In the genomic region with DNA sequence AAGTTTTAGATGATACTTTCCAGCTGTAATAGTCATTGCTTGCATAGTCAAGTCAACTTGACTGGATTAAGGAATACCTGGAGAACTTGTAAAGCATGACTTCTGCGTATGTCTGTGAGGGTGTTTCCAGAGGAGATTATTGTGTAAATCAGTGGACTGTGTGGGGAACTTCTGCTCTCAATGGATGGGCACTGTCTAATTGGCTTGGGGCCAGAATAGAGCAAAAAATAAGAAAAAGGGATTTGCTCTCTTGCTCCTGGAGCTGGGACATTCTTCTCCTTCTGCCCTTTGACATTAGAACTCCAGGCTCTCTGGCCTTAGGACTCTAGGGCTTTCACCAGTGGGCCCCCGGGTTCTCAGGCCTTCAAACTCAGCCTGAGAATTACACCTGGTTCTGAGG, we compare ENCODE assay signal across 20 cellular contexts. TPM values are rescaled to one million over a fixed set of nuclear protein-coding genes. Genes with fewer than 3 reads are reported as not detected.
"Had no signal": no experiment of that assay in that cellular context is flagged by ENCODE, and none has a peak within 500 bp of the region (broad histone marks: within the 10 kb centered on the region; RNA-seq: fewer than 3 reads in every experiment).

No MANE protein-coding gene starts in this region.

- DNase-seq: MG63, NCI-H1092, NCI-H1105 treated with DMSO at 0.1 percent for 48 hours, NCI-H1436, NCI-H187, NCI-H2029, NCI-H2081 treated with DMSO at 0.1 percent for 48 hours, NCI-H2171, NCI-H226, NCI-H446, NCI-H510A, NCI-H524 treated with DMSO at 0.1 percent for 48 hours, NCI-H69, NCI-H774, RPMI8226, SHP77 treated with DMSO at 0.1 percent for 48 hours, SJCRH30 had no signal

- H3K9me3 ChIP-seq: SJCRH30 had no signal

- H3K4me3 ChIP-seq: MG63, SJCRH30 had no signal

- H3K27ac ChIP-seq: KMS-11, SJCRH30 had no signal

- H3K36me3 ChIP-seq: MG63, SJCRH30 had no signal

- H3K4me2 ChIP-seq: KMS-11 had no signal

- ATAC-seq: SK-N-SH treated with all-trans-retinoic acid at 6 μM for 48 hours had no signal

- H3K4me1 ChIP-seq: SJCRH30 had no signal

- H3K27me3 ChIP-seq: MG63, SJCRH30 had no signal

- H3K9ac ChIP-seq: KMS-11 had no signal

RNA-seq across cellular contexts. Expression of gene CYSLTR2, which starts 33.1 kb away (rescaled TPM):
- total RNA-seq: HT-29, SJCRH30 had no signal
